ENCODE assay signal across 1 cellular context in genomic region chr19:13401388-13401787, GRCh38.
TF ChIP-seq lines count a peak whose summit lies in the region.

No MANE protein-coding gene starts in this region.

TF ChIP-seq in GM23338, 12 proteins besides CTCF, POLR2A, EP300 and RAD21 (continued from another document):
- TF ChIP-seq ZNF462 (CRISPR knock-in tag; IDR thresholded peaks at IDR 0.05) (no peak), REST (IDR thresholded peaks at IDR 0.05; ENCODE audit: unreplicated experiment) (no peak), NANOG (IDR thresholded peaks at IDR 0.05; ENCODE audit: borderline replicate concordance) (no peak), POLR2AphosphoS5 (IDR thresholded peaks at IDR 0.05; ENCODE audit: low read depth) (no peak), ZNF331 (CRISPR knock-in tag; IDR thresholded peaks at IDR 0.05; ENCODE audit: low read depth) (no peak), STAT1 (IDR thresholded peaks at IDR 0.05; ENCODE audit: unreplicated experiment) (no peak), CREB1 (CRISPR knock-in tag; IDR thresholded peaks at IDR 0.05; ENCODE audit: low read depth) (no peak)
